In genomic region chr2:160156665-160157064, GRCh38 we compare ENCODE assay signal across 14 cellular contexts. TPM values are rescaled to one million over a fixed set of nuclear protein-coding genes. Genes with fewer than 3 reads are reported as not detected.
DNase-seq lines count a peak whose midpoint lies in the region; ATAC-seq, FAIRE-seq and TF ChIP-seq lines count a peak whose summit lies in the region.
"Had no signal": no experiment of that assay in that cellular context is flagged by ENCODE, and none has a peak within 500 bp of the region (broad histone marks: within the 10 kb centered on the region; RNA-seq: fewer than 3 reads in every experiment).

No MANE protein-coding gene starts in this region.

- H3K4me1 ChIP-seq in ACC112 (ENCODE audit: control insufficient read depth, insufficient read depth, low read length, unreplicated experiment) (peaks cover 17% of the 10 kb centered on the region), mammary epithelial cell (ENCODE audit: insufficient read depth, low read length) (peaks cover 22% of the 10 kb centered on the region), keratinocyte (ENCODE audit: control insufficient read depth, extremely low read depth, insufficient read depth, low read length) (peaks cover 25% of the 10 kb centered on the region)

- DNase-seq in HFFc6 (peak; percentile 52), mammary epithelial cell (peak; percentile 75), keratinocyte (ENCODE audit: low read depth, low spot score) (no peak), medulla oblongata (ENCODE audit: extremely low spot score) (no peak), NCI-H82 (lab: John Stamatoyannopoulos, UW) (no peak)
- DNase-seq: activated CD4-positive, CD25-positive, alpha-beta regulatory T cell; NCI-H1048 had no signal

- CTCF ChIA-PET in mammary epithelial cell (lab: Charles Lee; ENCODE audit: low non-redundant PET), result no interaction called here

- TF ChIP-seq CTCF in HFFc6 (IDR thresholded peaks at IDR 0.05), result no peak
- TF ChIP-seq CTCF in mammary epithelial cell (conservative IDR thresholded peaks at IDR 0.05 in 1 of 2, IDR thresholded peaks at IDR 0.05 in 1 of 2; ENCODE audit: extremely low read depth in 1 of 2, insufficient read depth in 1 of 2, low read depth in 1 of 2, low read length in 2 of 2), result no peak
- TF ChIP-seq CTCF in keratinocyte (optimal IDR thresholded peaks at IDR 0.05 in 1 of 3, IDR thresholded peaks at IDR 0.05 in 1 of 3, conservative IDR thresholded peaks at IDR 0.05 in 1 of 3; ENCODE audit: extremely low read depth in 1 of 3, insufficient read depth in 2 of 3, low read length in 3 of 3), result no peak

- H3K36me3 Mint-ChIP-seq in HFFc6 (ENCODE audit: low read depth), result no peaks in the 10 kb centered on the region
- H3K36me3 Mint-ChIP-seq: activated naive CD4-positive, alpha-beta T cell treated with anti-CD3 and anti-CD28 coated beads, Interleukin-2, amount 50 U/mL, for 24 hours had no signal

- FAIRE-seq in keratinocyte (lab: Jason Lieb, UNC), result no peak

- no peak overlapping the region for H3K4me3 ChIP-seq in ACC112 (ENCODE audit: low read depth, low read length)
- H3K4me3 ChIP-seq in mammary epithelial cell (replicated peaks in 1 of 3; ENCODE audit: insufficient read depth in 1 of 3, low read depth in 2 of 3, low read length in 3 of 3), result no peak overlapping the region
- no peak overlapping the region for H3K4me3 ChIP-seq in keratinocyte (ENCODE audit: control insufficient read depth in 2 of 3, extremely low read depth in 1 of 3, insufficient read depth in 2 of 3, low read depth in 1 of 3, low read length in 3 of 3)

- H3K9me1 ChIP-seq in keratinocyte (ENCODE audit: control insufficient read depth, extremely low read depth, insufficient read depth, low read length), result no peaks in the 10 kb centered on the region

- no peak overlapping the region for H3K4me3 Mint-ChIP-seq in HFFc6
- H3K4me3 Mint-ChIP-seq: activated naive CD4-positive, alpha-beta T cell treated with anti-CD3 and anti-CD28 coated beads, Interleukin-2, amount 50 U/mL, for 24 hours; central memory CD8-positive, alpha-beta T cell had no signal

- no peaks in the 10 kb centered on the region for H3K9me3 Mint-ChIP-seq in HFFc6
- H3K9me3 Mint-ChIP-seq: activated naive CD4-positive, alpha-beta T cell treated with anti-CD3 and anti-CD28 coated beads, Interleukin-2, amount 50 U/mL, for 24 hours; central memory CD8-positive, alpha-beta T cell had no signal

- H2AFZ ChIP-seq in ACC112 (ENCODE audit: low read length, unreplicated experiment) (no peak overlapping the region), mammary epithelial cell (ENCODE audit: low read depth, low read length) (no peak overlapping the region), keratinocyte (ENCODE audit: control insufficient read depth, low read length) (no peak overlapping the region)

- H3K9me3 ChIP-seq in mammary epithelial cell (replicated peaks; ENCODE audit: insufficient read depth, low read length), result no peaks in the 10 kb centered on the region
- no peaks in the 10 kb centered on the region for H3K9me3 ChIP-seq in keratinocyte (ENCODE audit: control insufficient read depth, low read depth, low read length)

- H3K27me3 ChIP-seq in ACC112 (ENCODE audit: insufficient read depth, low read length) (no peaks in the 10 kb centered on the region), mammary epithelial cell (ENCODE audit: insufficient read depth, low read length) (no peaks in the 10 kb centered on the region), keratinocyte (ENCODE audit: control insufficient read depth, extremely low read depth, insufficient read depth, low read length) (no peaks in the 10 kb centered on the region)

- 69% methylated on average over 1 of the region's 2 CpGs for WGBS in mammary epithelial cell (ENCODE audit: low coverage, missing lambda C conversion rate)

- H3K9ac ChIP-seq in mammary epithelial cell (ENCODE audit: insufficient read depth, low read length) (no peak overlapping the region), keratinocyte (ENCODE audit: control insufficient read depth, extremely low read depth, insufficient read depth, low read length) (no peak overlapping the region)

- H3K36me3 ChIP-seq in ACC112 (ENCODE audit: insufficient read depth, low read length), result no peaks in the 10 kb centered on the region
- H3K36me3 ChIP-seq in mammary epithelial cell (ENCODE audit: insufficient read depth, low read length), result peaks cover 21% of the 10 kb centered on the region
- peaks cover 4 to 6% of the 10 kb centered on the region in 2 experiments for H3K36me3 ChIP-seq in keratinocyte (ENCODE audit: control insufficient read depth in 2 of 2, extremely low read depth in 1 of 2, insufficient read depth in 2 of 2, low read length in 2 of 2)

- H3K4me2 ChIP-seq in mammary epithelial cell (ENCODE audit: insufficient read depth, low read depth, low read length) (no peak overlapping the region), keratinocyte (ENCODE audit: control insufficient read depth, extremely low read depth, insufficient read depth, low read depth, low read length) (no peak overlapping the region)

- intact Hi-C loops in mammary epithelial cell (cut with micrococcal nuclease), result no loop called here

- BruUV-seq in mammary epithelial cell (replicated peaks; lab: Mats Ljungman, UMichigan), result no TSS peak

- H4K20me1 ChIP-seq in mammary epithelial cell (ENCODE audit: insufficient read depth, low read length), result no peaks in the 10 kb centered on the region
- no peaks in the 10 kb centered on the region for H4K20me1 ChIP-seq in keratinocyte (ENCODE audit: control insufficient read depth, extremely low read depth, insufficient read depth, low read length)

- ATAC-seq in HG03571 (IDR thresholded peaks at IDR 0.05; ENCODE audit: unreplicated experiment) (no peak), GM18505 (IDR thresholded peaks at IDR 0.05; ENCODE audit: unreplicated experiment) (no peak)

- dilution Hi-C loops in mammary epithelial cell (cut with HindIII; ENCODE audit: low sequenced_read_pairs) (no loop called here), keratinocyte (cut with MboI; ENCODE audit: extremely low pct_ligation_motif_present, low sequenced_read_pairs) (no loop called here)

- H3K79me2 ChIP-seq in ACC112 (ENCODE audit: control insufficient read depth, insufficient read depth, low read length, unreplicated experiment) (no peaks in the 10 kb centered on the region), mammary epithelial cell (ENCODE audit: insufficient read depth, low read length) (peaks cover 8% of the 10 kb centered on the region), keratinocyte (ENCODE audit: control insufficient read depth, insufficient read depth, low read length) (no peaks in the 10 kb centered on the region)

- in situ Hi-C loops in mammary epithelial cell (cut with MboI; ENCODE audit: low sequenced_read_pairs in 2 of 2), result no loop called here

- peaks cover 32% of the 10 kb centered on the region for H3K4me1 Mint-ChIP-seq in HFFc6 (ENCODE audit: low read depth)
- H3K4me1 Mint-ChIP-seq: activated naive CD4-positive, alpha-beta T cell treated with anti-CD3 and anti-CD28 coated beads, Interleukin-2, amount 50 U/mL, for 24 hours; central memory CD8-positive, alpha-beta T cell had no signal

- H3K27me3 Mint-ChIP-seq in HFFc6 (ENCODE audit: insufficient read depth), result no peaks in the 10 kb centered on the region

- peak overlapping the region; percentile 75 for H3K27ac Mint-ChIP-seq in HFFc6
- H3K27ac Mint-ChIP-seq: activated naive CD4-positive, alpha-beta T cell treated with anti-CD3 and anti-CD28 coated beads, Interleukin-2, amount 50 U/mL, for 24 hours had no signal

- peak overlapping the region; percentile 46 for H3K27ac ChIP-seq in ACC112 (ENCODE audit: low read depth, low read length)
- H3K27ac ChIP-seq in mammary epithelial cell (ENCODE audit: insufficient read depth, low read depth, low read length), result peak overlapping the region; percentile 45
- H3K27ac ChIP-seq in keratinocyte (ENCODE audit: control insufficient read depth, insufficient read depth, low read length), result peak overlapping the region; percentile 78

- no peak for TF ChIP-seq POLR2A in GM18505 (IDR thresholded peaks at IDR 0.05; ENCODE audit: borderline replicate concordance, extremely low read depth, insufficient read depth, insufficient read length)

RNA-seq across cellular contexts. Expression of gene ITGB6, which starts 43.4 kb away (rescaled TPM):
- under 1 TPM in 2 of 6 experiments, not detected in 4; 0.33 TPM for total RNA-seq in HFFc6 (2021; fragmentation: NEBNext Ultra II Directional; extraction: Animal tissue kit (Norgen Biotek cat#: 25700))
- 100 to 1,000 TPM; 186 to 461 TPM for total RNA-seq in mammary epithelial cell
- polyA plus RNA-seq in mammary epithelial cell, result 162 TPM
- polyA minus RNA-seq in mammary epithelial cell, result 233 TPM
- polyA plus RNA-seq in keratinocyte, result 174 to 197 TPM (median 183 TPM) in 3 replicates
- 7.3 TPM for polyA plus RNA-seq in keratinocyte (2011; ENCODE audit: low read depth)
- polyA plus RNA-seq in keratinocyte (2011; cell fraction: cytosol; rRNA removed), result 39.0 and 68.3 TPM in 2 replicates
- polyA plus RNA-seq in keratinocyte (2011; cell fraction: nucleus; rRNA removed), result 324 and 400 TPM in 2 replicates
- polyA plus RNA-seq in keratinocyte (2012; ENCODE audit: low replicate concordance), result 15.1 and 117 TPM in 2 replicates
- polyA minus RNA-seq in keratinocyte, result 102 to 255 TPM (median 248 TPM) in 3 replicates
- polyA minus RNA-seq in keratinocyte (2011; cell fraction: cytosol; rRNA and poly(A)+ RNA removed), result 108 TPM
- 418 and 705 TPM in 2 replicates for polyA minus RNA-seq in keratinocyte (2011; cell fraction: nucleus; rRNA and poly(A)+ RNA removed)
- total RNA-seq: A673, temporal lobe had no signal

Comparison
In these comparisons a context has a peak if more than half of its experiments do, and no peak if none do; other contexts are left out.
1. DNase-seq: peak in HFFc6 (single experiment) and mammary epithelial cell (single experiment); none in keratinocyte (single experiment), medulla oblongata (single experiment) and NCI-H82 (single experiment).
2. RNA of gene ITGB6, which starts 43.4 kb away (total RNA-seq): 186 to 461 TPM in mammary epithelial cell; 0.33 TPM in HFFc6; every median in the first group is over 100 times any median in the second.
3. Peak in every context shown above with its lines, with median percentiles within 50 percentile points of each other: H3K27ac ChIP-seq.